In genomic region chr12:87304406-87304805, GRCh38 we compare ENCODE assay signal across 34 cellular contexts.
DNase-seq lines count a peak whose midpoint lies in the region; ATAC-seq, FAIRE-seq and TF ChIP-seq lines count a peak whose summit lies in the region.
"Had no signal": no experiment of that assay in that cellular context is flagged by ENCODE, and none has a peak within 500 bp of the region (broad histone marks: within the 10 kb centered on the region; RNA-seq: fewer than 3 reads in every experiment).

No MANE protein-coding gene starts in this region.

- no peaks in the 10 kb centered on the region for H3K79me2 ChIP-seq in mammary epithelial cell (ENCODE audit: insufficient read depth, low read length)
- no peaks in the 10 kb centered on the region for H3K79me2 ChIP-seq in PC-9 (ENCODE audit: low read depth)
- no peaks in the 10 kb centered on the region for H3K79me2 ChIP-seq in keratinocyte (ENCODE audit: control insufficient read depth, insufficient read depth, low read length)

- no peak overlapping the region for H3K4me2 ChIP-seq in mammary epithelial cell (ENCODE audit: insufficient read depth, low read depth, low read length)
- H3K4me2 ChIP-seq in PC-9: peak overlapping the region; percentile 28; the same call in 1 of the 2 replicates
- H3K4me2 ChIP-seq in keratinocyte (ENCODE audit: control insufficient read depth, extremely low read depth, insufficient read depth, low read depth, low read length): no peak overlapping the region
- H3K4me2 ChIP-seq: KMS-11 had no signal

- no peaks in the 10 kb centered on the region for H3F3A ChIP-seq in PC-9 (ENCODE audit: insufficient read depth, low read depth)

- H3K27me3 ChIP-seq in mammary epithelial cell (ENCODE audit: insufficient read depth, low read length) (no peaks in the 10 kb centered on the region), breast epithelium (no peaks in the 10 kb centered on the region), PC-9 (ENCODE audit: insufficient read depth, low read depth) (no peaks in the 10 kb centered on the region), keratinocyte (ENCODE audit: control insufficient read depth, extremely low read depth, insufficient read depth, low read length) (no peaks in the 10 kb centered on the region), thyroid gland (no peaks in the 10 kb centered on the region)
- H3K27me3 ChIP-seq: esophagus muscularis mucosa, uterus had no signal

- H3K9ac ChIP-seq in mammary epithelial cell (ENCODE audit: insufficient read depth, low read length) (no peak overlapping the region), keratinocyte (ENCODE audit: control insufficient read depth, extremely low read depth, insufficient read depth, low read length) (no peak overlapping the region)
- H3K9ac ChIP-seq: KMS-11 had no signal

- no peak overlapping the region for H3K4me3 ChIP-seq in mammary epithelial cell (replicated peaks in 1 of 3; ENCODE audit: insufficient read depth in 1 of 3, low read depth in 2 of 3, low read length in 3 of 3)
- no peak overlapping the region for H3K4me3 ChIP-seq in breast epithelium
- no peak overlapping the region for H3K4me3 ChIP-seq in PC-9
- no peak overlapping the region for H3K4me3 ChIP-seq in keratinocyte (ENCODE audit: control insufficient read depth in 2 of 3, extremely low read depth in 1 of 3, insufficient read depth in 2 of 3, low read depth in 1 of 3, low read length in 3 of 3)
- H3K4me3 ChIP-seq in thyroid gland (replicated peaks in 1 of 3): no peak overlapping the region
- H3K4me3 ChIP-seq: esophagus muscularis mucosa, thoracic aorta, uterus had no signal

- WGBS in mammary epithelial cell (ENCODE audit: low coverage, missing lambda C conversion rate): 97% methylated on average over 2 of the region's 2 CpGs
- WGBS in thyroid gland, 2 donors: 31 to 48% methylated on average over 2 of the region's 2 CpGs

- POLR2A ChIA-PET in PC-9 (lab: Charles Lee; ENCODE audit: unreplicated experiment): no interaction called here
- POLR2A ChIA-PET in WTC11 (lab: Charles Lee): no interaction called here

- CTCF ChIA-PET in mammary epithelial cell (lab: Charles Lee; ENCODE audit: low non-redundant PET): no interaction called here
- CTCF ChIA-PET in PC-9 (lab: Charles Lee): no interaction called here
- CTCF ChIA-PET in WTC11 (lab: Charles Lee): no interaction called here

- peaks cover 2% of the 10 kb centered on the region; the same call in 1 of the 2 replicates for H3K4me1 Mint-ChIP-seq in WTC11
- H3K4me1 Mint-ChIP-seq: CD8-positive, alpha-beta memory T cell; H9; naive thymus-derived CD4-positive, alpha-beta T cell had no signal

- intact Hi-C loops in mammary epithelial cell (cut with micrococcal nuclease) (no loop called here), breast epithelium (cut with DNase I; ENCODE audit: low total_unique reads) (no loop called here), PC-9 (cut with micrococcal nuclease; ENCODE audit: unreplicated experiment) (no loop called here), thyroid gland (cut with DNase I) (no loop called here)

- no peak overlapping the region for H3K27ac Mint-ChIP-seq in WTC11
- H3K27ac Mint-ChIP-seq: CD8-positive, alpha-beta memory T cell; naive thymus-derived CD4-positive, alpha-beta T cell; stimulated activated naive CD8-positive, alpha-beta T cell treated with anti-CD3 and anti-CD28 coated beads, Interleukin-15, Interleukin-2, amounts not matched to agents 100 ng/mL and 50 ng/mL, for 24 hours had no signal

- H3K36me3 Mint-ChIP-seq in WTC11: no peaks in the 10 kb centered on the region
- H3K36me3 Mint-ChIP-seq: CD8-positive, alpha-beta memory T cell; naive thymus-derived CD4-positive, alpha-beta T cell had no signal

- no peak for FAIRE-seq in keratinocyte (lab: Jason Lieb, UNC)
- FAIRE-seq: colon, frontal cortex, HTR-8/SVneo, RCC 7860 had no signal

- H3K4me3 Mint-ChIP-seq in WTC11: no peak overlapping the region
- H3K4me3 Mint-ChIP-seq: CD8-positive, alpha-beta memory T cell; H9; naive thymus-derived CD4-positive, alpha-beta T cell; stimulated activated naive CD8-positive, alpha-beta T cell treated with anti-CD3 and anti-CD28 coated beads, Interleukin-15, Interleukin-2, amounts not matched to agents 100 ng/mL and 50 ng/mL, for 24 hours had no signal

- no peaks in the 10 kb centered on the region for H3K36me3 ChIP-seq in mammary epithelial cell (ENCODE audit: insufficient read depth, low read length)
- H3K36me3 ChIP-seq in breast epithelium: no peaks in the 10 kb centered on the region
- H3K36me3 ChIP-seq in PC-9 (ENCODE audit: low read depth): no peaks in the 10 kb centered on the region
- no peaks in the 10 kb centered on the region for H3K36me3 ChIP-seq in keratinocyte (ENCODE audit: control insufficient read depth in 2 of 2, extremely low read depth in 1 of 2, insufficient read depth in 2 of 2, low read length in 2 of 2)
- no peaks in the 10 kb centered on the region for H3K36me3 ChIP-seq in thyroid gland
- H3K36me3 ChIP-seq: esophagus muscularis mucosa, thoracic aorta, uterus had no signal

- H3K9me3 ChIP-seq in mammary epithelial cell (replicated peaks; ENCODE audit: insufficient read depth, low read length): no peaks in the 10 kb centered on the region
- H3K9me3 ChIP-seq in breast epithelium: no peaks in the 10 kb centered on the region
- no peaks in the 10 kb centered on the region for H3K9me3 ChIP-seq in PC-9 (ENCODE audit: insufficient read depth, low read depth)
- H3K9me3 ChIP-seq in keratinocyte (ENCODE audit: control insufficient read depth, low read depth, low read length): no peaks in the 10 kb centered on the region
- no peaks in the 10 kb centered on the region for H3K9me3 ChIP-seq in thyroid gland
- H3K9me3 ChIP-seq: esophagus muscularis mucosa, thoracic aorta, uterus had no signal

- no TSS peak for BruUV-seq in mammary epithelial cell (replicated peaks; lab: Mats Ljungman, UMichigan)
- no TSS peak for BruUV-seq in PC-9 (replicated peaks; lab: Mats Ljungman, UMichigan)

- H3K4me1 ChIP-seq in mammary epithelial cell (ENCODE audit: insufficient read depth, low read length) (no peaks in the 10 kb centered on the region), breast epithelium (no peaks in the 10 kb centered on the region), PC-9 (replicated peaks; ENCODE audit: insufficient read depth) (no peaks in the 10 kb centered on the region), keratinocyte (ENCODE audit: control insufficient read depth, extremely low read depth, insufficient read depth, low read length) (no peaks in the 10 kb centered on the region), thyroid gland (no peaks in the 10 kb centered on the region)
- H3K4me1 ChIP-seq: esophagus muscularis mucosa, uterus had no signal

- no peaks in the 10 kb centered on the region for H3K27me3 Mint-ChIP-seq in WTC11 (ENCODE audit: low read depth)
- H3K27me3 Mint-ChIP-seq: CD8-positive, alpha-beta memory T cell; naive thymus-derived CD4-positive, alpha-beta T cell; stimulated activated naive CD8-positive, alpha-beta T cell treated with anti-CD3 and anti-CD28 coated beads, Interleukin-15, Interleukin-2, amounts not matched to agents 100 ng/mL and 50 ng/mL, for 24 hours had no signal

- no peaks in the 10 kb centered on the region for H3K9me1 ChIP-seq in keratinocyte (ENCODE audit: control insufficient read depth, extremely low read depth, insufficient read depth, low read length)

- peak overlapping the region; percentile 27 for H2AFZ ChIP-seq in mammary epithelial cell (ENCODE audit: low read depth, low read length)
- H2AFZ ChIP-seq in PC-9: no peak overlapping the region
- peak overlapping the region; percentile 26 for H2AFZ ChIP-seq in keratinocyte (ENCODE audit: control insufficient read depth, low read length)

- TF ChIP-seq CTCF in mammary epithelial cell (conservative IDR thresholded peaks at IDR 0.05 in 1 of 2, IDR thresholded peaks at IDR 0.05 in 1 of 2; ENCODE audit: extremely low read depth in 1 of 2, insufficient read depth in 1 of 2, low read depth in 1 of 2, low read length in 2 of 2) (no peak), breast epithelium (IDR thresholded peaks at IDR 0.05) (no peak), PC-9 (conservative IDR thresholded peaks at IDR 0.05) (no peak), keratinocyte (optimal IDR thresholded peaks at IDR 0.05 in 1 of 3, IDR thresholded peaks at IDR 0.05 in 1 of 3, conservative IDR thresholded peaks at IDR 0.05 in 1 of 3; ENCODE audit: extremely low read depth in 1 of 3, insufficient read depth in 2 of 3, low read length in 3 of 3) (no peak), thyroid gland (IDR thresholded peaks at IDR 0.05) (no peak), WTC11 (IDR thresholded peaks at IDR 0.05) (no peak)

- H3K27ac ChIP-seq in mammary epithelial cell (ENCODE audit: insufficient read depth, low read depth, low read length) (no peak overlapping the region), breast epithelium (no peak overlapping the region), PC-9 (no peak overlapping the region), keratinocyte (ENCODE audit: control insufficient read depth, insufficient read depth, low read length) (no peak overlapping the region), thyroid gland (no peak overlapping the region)
- H3K27ac ChIP-seq: esophagus muscularis mucosa, KMS-11, thoracic aorta, uterus had no signal

- dilution Hi-C loops in mammary epithelial cell (cut with HindIII; ENCODE audit: low sequenced_read_pairs) (no loop called here), keratinocyte (cut with MboI; ENCODE audit: extremely low pct_ligation_motif_present, low sequenced_read_pairs) (no loop called here)

- in situ Hi-C loops in mammary epithelial cell (cut with MboI; ENCODE audit: low sequenced_read_pairs in 2 of 2): no loop called here

- no peaks in the 10 kb centered on the region for H3K9me3 Mint-ChIP-seq in WTC11
- H3K9me3 Mint-ChIP-seq: H9; stimulated activated naive CD8-positive, alpha-beta T cell treated with anti-CD3 and anti-CD28 coated beads, Interleukin-15, Interleukin-2, amounts not matched to agents 100 ng/mL and 50 ng/mL, for 24 hours had no signal

- 0 out of 2 replicates have a peak, but pooled peaks cover 4% of the 10 kb centered on the region for H3K9me2 ChIP-seq in PC-9 (ENCODE audit: insufficient read depth)

- no peak for TF ChIP-seq POLR2A in breast epithelium (IDR thresholded peaks at IDR 0.05)
- TF ChIP-seq POLR2A in thyroid gland (IDR thresholded peaks at IDR 0.05): no peak

- DNase-seq in mammary epithelial cell: no peak
- DNase-seq in breast epithelium (ENCODE audit: low spot score in 2 of 2): no peak
- no peak for DNase-seq in PC-9
- DNase-seq in keratinocyte (ENCODE audit: low read depth, low spot score): no peak
- DNase-seq in thyroid gland: no peak
- DNase-seq in activated CD8-positive, alpha-beta memory T cell treated with anti-CD3 and anti-CD28 coated beads, Interleukin-2, amount 50 U/mL, for 4 hours: no peak
- no peak for DNase-seq in WTC11 (ENCODE audit: low spot score)
- DNase-seq: activated CD4-positive, alpha-beta T cell treated with anti-CD3 and anti-CD28 coated beads, Interleukin-2, amount 50 U/mL, for 4 hours; activated naive CD4-positive, alpha-beta T cell treated with anti-CD3 and anti-CD28 coated beads, Interleukin-2, amount 50 U/mL, for 16 hours; amygdala; CD8-positive, alpha-beta memory T cell; DMS79; effector memory CD4-positive, alpha-beta T cell; GF-D8; H9; left cardiac atrium; naive thymus-derived CD4-positive, alpha-beta T cell; NCI-H1436; NCI-H510A; NK-92 treated with Interleukin-12 subunit alpha and Interleukin-12 subunit beta, amount 100 ng/mL, for 24 hours; occipital lobe; SIG-M5; SW 1271; T1000; uterus had no signal

- ATAC-seq in WTC11: no peak
- no peak for ATAC-seq in GM21390 (IDR thresholded peaks at IDR 0.05; ENCODE audit: unreplicated experiment)
- ATAC-seq: left cardiac atrium; naive thymus-derived CD4-positive, alpha-beta T cell had no signal

- no peaks in the 10 kb centered on the region for H4K20me1 ChIP-seq in mammary epithelial cell (ENCODE audit: insufficient read depth, low read length)
- no peaks in the 10 kb centered on the region for H4K20me1 ChIP-seq in PC-9 (ENCODE audit: insufficient read depth)
- H4K20me1 ChIP-seq in keratinocyte (ENCODE audit: control insufficient read depth, extremely low read depth, insufficient read depth, low read length): no peaks in the 10 kb centered on the region
